Comparison of ENCODE assay signal across 12 cellular contexts in genomic region chr7:155753446-155753965, GRCh38. TPM values are rescaled to one million over a fixed set of nuclear protein-coding genes. Genes with fewer than 3 reads are reported as not detected.
DNase-seq lines count a peak whose midpoint lies in the region; ATAC-seq and TF ChIP-seq lines count a peak whose summit lies in the region.
"Had no signal": no experiment of that assay in that cellular context is flagged by ENCODE, and none has a peak within 500 bp of the region (broad histone marks: within the 10 kb centered on the region; RNA-seq: fewer than 3 reads in every experiment).

No MANE protein-coding gene starts in this region.

- CTCF ChIA-PET in Caco-2 (lab: Charles Lee) = no interaction called here

- H3K9me2 ChIP-seq in MM.1S (replicated peaks; ENCODE audit: insufficient read depth, low read length) = no peaks in the 10 kb centered on the region

- intact Hi-C loops in Caco-2 (cut with micrococcal nuclease; ENCODE audit: unreplicated experiment) = no loop called here

- no peaks in the 10 kb centered on the region for H3K9me3 ChIP-seq in MM.1S (replicated peaks; ENCODE audit: insufficient read depth, low read length)
- H3K9me3 ChIP-seq in Caco-2 = no peaks in the 10 kb centered on the region

- H3K27me3 ChIP-seq in MM.1S (replicated peaks; ENCODE audit: insufficient read depth, low read length) = no peaks in the 10 kb centered on the region
- no peaks in the 10 kb centered on the region for H3K27me3 ChIP-seq in Caco-2 (replicated peaks; ENCODE audit: control insufficient read depth, insufficient read depth, low read length)

- peak overlapping the region; percentile 76 for H3K4me2 ChIP-seq in MM.1S (ENCODE audit: low read depth, low read length)

- no peak for DNase-seq in stimulated activated naive CD8-positive, alpha-beta T cell treated with anti-CD3 and anti-CD28 coated beads, Interleukin-15, Interleukin-2, amounts not matched to agents 100 U/mL and 50 U/mL, for 24 hours
- DNase-seq in MM.1S = no peak
- no peak for DNase-seq in endothelial cell (ENCODE audit: low spot score)
- no peak for DNase-seq in NCI-H1417 treated with DMSO at 0.1 percent for 48 hours (lab: John Stamatoyannopoulos, UW)
- DNase-seq in Caco-2 = no peak
- no peak for DNase-seq in NCI-H1092 treated with DMSO at 0.1 percent for 48 hours (lab: John Stamatoyannopoulos, UW)
- DNase-seq: central memory CD4-positive, alpha-beta T cell; NCI-H187; SHP77 treated with DMSO at 0.1 percent for 48 hours had no signal

- peaks cover 80% of the 10 kb centered on the region for H3K4me1 Mint-ChIP-seq in stimulated activated naive CD8-positive, alpha-beta T cell treated with anti-CD3 and anti-CD28 coated beads, Interleukin-15, Interleukin-2, amounts not matched to agents 100 ng/mL and 50 ng/mL, for 24 hours (ENCODE audit: low read depth)
- H3K4me1 Mint-ChIP-seq in endothelial cell (ENCODE audit: unreplicated experiment) (peaks cover 39% of the 10 kb centered on the region), Caco-2 (ENCODE audit: low read depth, unreplicated experiment) (no peaks in the 10 kb centered on the region)

- H3K27ac ChIP-seq in MM.1S (ENCODE audit: low read length) = peak overlapping the region; percentile 86

- H3K9ac ChIP-seq in MM.1S (ENCODE audit: low read length) = peak overlapping the region; percentile 61

- H3F3A ChIP-seq in MM.1S (ENCODE audit: insufficient read depth, low read length) = peaks cover 19% of the 10 kb centered on the region

- no peaks in the 10 kb centered on the region for H4K20me1 ChIP-seq in MM.1S (ENCODE audit: insufficient read depth, low read length)

- H3K4me3 Mint-ChIP-seq in stimulated activated naive CD8-positive, alpha-beta T cell treated with anti-CD3 and anti-CD28 coated beads, Interleukin-15, Interleukin-2, amounts not matched to agents 100 ng/mL and 50 ng/mL, for 24 hours = no peak overlapping the region
- H3K4me3 Mint-ChIP-seq in endothelial cell (ENCODE audit: unreplicated experiment) (peak overlapping the region; percentile 21), Caco-2 (ENCODE audit: unreplicated experiment) (no peak overlapping the region)

- H3K9me3 Mint-ChIP-seq in stimulated activated naive CD8-positive, alpha-beta T cell treated with anti-CD3 and anti-CD28 coated beads, Interleukin-15, Interleukin-2, amounts not matched to agents 100 ng/mL and 50 ng/mL, for 24 hours = no peaks in the 10 kb centered on the region
- H3K9me3 Mint-ChIP-seq in endothelial cell (ENCODE audit: unreplicated experiment) = no peaks in the 10 kb centered on the region
- no peaks in the 10 kb centered on the region for H3K9me3 Mint-ChIP-seq in Caco-2 (ENCODE audit: unreplicated experiment)

- peaks cover 47% of the 10 kb centered on the region for H3K36me3 Mint-ChIP-seq in stimulated activated naive CD8-positive, alpha-beta T cell treated with anti-CD3 and anti-CD28 coated beads, Interleukin-15, Interleukin-2, amounts not matched to agents 100 ng/mL and 50 ng/mL, for 24 hours (ENCODE audit: low read depth)
- H3K36me3 Mint-ChIP-seq in endothelial cell (ENCODE audit: low read depth, unreplicated experiment) = peaks cover 9% of the 10 kb centered on the region
- H3K36me3 Mint-ChIP-seq in Caco-2 (ENCODE audit: insufficient read depth, unreplicated experiment) = peaks cover 30% of the 10 kb centered on the region

- H3K4me1 ChIP-seq in MM.1S (ENCODE audit: low read length) (peaks cover 61% of the 10 kb centered on the region), Caco-2 (no peaks in the 10 kb centered on the region)

- H3K27ac Mint-ChIP-seq in stimulated activated naive CD8-positive, alpha-beta T cell treated with anti-CD3 and anti-CD28 coated beads, Interleukin-15, Interleukin-2, amounts not matched to agents 100 ng/mL and 50 ng/mL, for 24 hours = peak overlapping the region; percentile 66
- peak overlapping the region; percentile 15 for H3K27ac Mint-ChIP-seq in endothelial cell (ENCODE audit: unreplicated experiment)
- no peak overlapping the region for H3K27ac Mint-ChIP-seq in Caco-2 (ENCODE audit: unreplicated experiment)

- no peak overlapping the region for H2AFZ ChIP-seq in MM.1S (ENCODE audit: low read length)

- POLR2A ChIA-PET in Caco-2 (lab: Charles Lee) = no interaction called here

- H3K27me3 Mint-ChIP-seq in stimulated activated naive CD8-positive, alpha-beta T cell treated with anti-CD3 and anti-CD28 coated beads, Interleukin-15, Interleukin-2, amounts not matched to agents 100 ng/mL and 50 ng/mL, for 24 hours = no peaks in the 10 kb centered on the region
- H3K27me3 Mint-ChIP-seq in endothelial cell (ENCODE audit: unreplicated experiment) (peaks cover 2% of the 10 kb centered on the region), Caco-2 (ENCODE audit: insufficient read depth, unreplicated experiment) (no peaks in the 10 kb centered on the region)

- peaks cover 1% of the 10 kb centered on the region; the same call in 1 of the 2 replicates for H3K36me3 ChIP-seq in MM.1S (replicated peaks; ENCODE audit: insufficient read depth, low read length)
- no peaks in the 10 kb centered on the region; the same call in 1 of the 2 replicates for H3K36me3 ChIP-seq in Caco-2 (ENCODE audit: control insufficient read depth, insufficient read depth, low read length)

- no TSS peak for BruUV-seq in Caco-2 (replicated peaks; lab: Mats Ljungman, UMichigan)

- peaks cover 95% of the 10 kb centered on the region for H3K79me2 ChIP-seq in MM.1S (ENCODE audit: low read length)

- TF ChIP-seq CTCF in MM.1S (IDR thresholded peaks at IDR 0.05; ENCODE audit: low read length) = no peak
- TF ChIP-seq CTCF in endothelial cell (IDR thresholded peaks at IDR 0.05; ENCODE audit: unreplicated experiment) = no peak
- TF ChIP-seq CTCF in Caco-2 (IDR thresholded peaks at IDR 0.05; ENCODE audit: insufficient read depth in 1 of 2, low read depth in 1 of 2, low read length in 1 of 2, severe bottlenecking in 1 of 2, unreplicated experiment in 1 of 2) = no peak

- ATAC-seq in stimulated activated naive CD8-positive, alpha-beta T cell treated with anti-CD3 and anti-CD28 coated beads, Interleukin-15, Interleukin-2, amounts not matched to agents 100 U/mL and 50 U/mL, for 24 hours = no peak
- ATAC-seq in HG02840 (IDR thresholded peaks at IDR 0.05; ENCODE audit: low FRiP score, unreplicated experiment) = no peak

- H3K4me3 ChIP-seq in MM.1S (ENCODE audit: low read length) (peak overlapping the region; percentile 39), Caco-2 (ENCODE audit: low read depth, low read length) (no peak overlapping the region)

RNA-seq across cellular contexts. Expression of gene SHH, which starts 58.8 kb away (rescaled TPM):
- total RNA-seq in endothelial cell (ENCODE audit: unreplicated experiment) = 0.26 TPM
- total RNA-seq in Caco-2 (2022) = 4.7 and 6.2 TPM in 2 replicates
- total RNA-seq: activated CD8-positive, alpha-beta memory T cell treated with anti-CD3 and anti-CD28 coated beads for 36 hours had no signal
